In the genomic region with DNA sequence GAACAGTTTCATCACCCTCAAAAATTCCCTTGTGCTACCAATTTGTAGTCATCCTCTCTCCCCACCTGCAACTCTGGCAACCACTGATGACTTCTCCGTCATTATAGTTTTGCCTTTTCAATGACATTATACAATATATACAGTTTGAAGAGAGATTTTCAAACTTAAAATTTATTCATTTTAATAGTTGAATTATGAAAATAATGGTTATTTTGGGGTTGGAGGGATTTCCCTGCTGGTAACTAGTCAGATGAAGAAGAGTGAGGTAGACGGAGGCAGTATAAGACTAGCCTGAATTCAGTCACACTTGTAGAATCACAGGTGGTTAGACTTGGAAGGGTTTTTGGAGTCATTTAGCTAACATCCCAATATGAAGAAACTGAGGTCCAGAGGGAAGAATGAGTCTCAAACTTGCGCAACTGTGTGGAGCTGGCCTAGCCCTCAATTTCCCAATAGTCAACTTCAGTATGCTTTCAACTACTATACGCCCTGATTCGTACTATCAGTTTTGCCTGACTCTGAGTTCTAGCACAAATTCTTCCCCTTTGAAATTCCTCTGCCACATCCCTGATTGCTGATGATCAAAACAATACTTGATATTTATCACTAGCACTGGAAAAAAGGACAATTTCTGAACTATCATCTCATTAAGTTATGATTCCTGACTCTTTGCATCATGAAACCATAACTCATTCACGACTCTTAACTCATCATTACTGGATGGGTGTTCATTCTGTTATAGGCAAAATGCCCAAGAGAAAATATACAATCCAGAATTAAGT, we compare ENCODE assay signal across 22 cellular contexts. TPM values are rescaled to one million over a fixed set of nuclear protein-coding genes. Genes with fewer than 3 reads are reported as not detected.
DNase-seq lines count a peak whose midpoint lies in the region; ATAC-seq, FAIRE-seq and TF ChIP-seq lines count a peak whose summit lies in the region.
"Had no signal": no experiment of that assay in that cellular context is flagged by ENCODE, and none has a peak within 500 bp of the region (broad histone marks: within the 10 kb centered on the region; RNA-seq: fewer than 3 reads in every experiment).

No MANE protein-coding gene starts in this region.

- peak in 1 of 2 donors; percentile 79 for ATAC-seq in natural killer cell treated with Interleukin-12 subunit alpha and Interleukin-12 subunit beta and Interleukin-15 and Interleukin-18, amount 100 ng/mL, for 72 hours
- ATAC-seq in natural killer cell (no peak), HG03442 (IDR thresholded peaks at IDR 0.05; ENCODE audit: unreplicated experiment) (no peak)
- ATAC-seq in activated CD8-positive, alpha-beta T cell treated with anti-CD3 and anti-CD28 coated beads, Interleukin-2, amount 10 ng/mL, durations not matched to agents 7 days and 5 days, result no peak
- peak; percentile 81 for ATAC-seq in stimulated activated naive CD8-positive, alpha-beta T cell treated with anti-CD3 and anti-CD28 coated beads, Interleukin-15, Interleukin-2, amounts not matched to agents 100 U/mL and 50 U/mL, for 24 hours
- ATAC-seq: gastrocnemius medialis had no signal

- WGBS in small intestine, 3 donors, result 83 to 92% (median 86%) methylated on average over 6 of the region's 6 CpGs

- FAIRE-seq in GM19239 (lab: Jason Lieb, UNC) (peak; percentile 92), small intestine (lab: Jason Lieb, UNC) (no peak)
- FAIRE-seq: RCC 7860 had no signal

- no peak overlapping the region for H3K27ac ChIP-seq in small intestine (ENCODE audit: low read depth in 1 of 2, low read length in 1 of 2)
- H3K27ac ChIP-seq: epithelial cell of prostate, gastrocnemius medialis, WERI-Rb-1 had no signal

- no peaks in the 10 kb centered on the region for H3K9me3 Mint-ChIP-seq in natural killer cell treated with Interleukin-12 subunit alpha and Interleukin-12 subunit beta and Interleukin-15 and Interleukin-18, amount 100 ng/mL, for 72 hours
- H3K9me3 Mint-ChIP-seq in natural killer cell (no peaks in the 10 kb centered on the region), glutamatergic neuron (ENCODE audit: unreplicated experiment) (no peaks in the 10 kb centered on the region)
- no peaks in the 10 kb centered on the region for H3K9me3 Mint-ChIP-seq in activated CD8-positive, alpha-beta T cell treated with anti-CD3 and anti-CD28 coated beads, Interleukin-2, amount 10 ng/mL, durations not matched to agents 7 days and 5 days (ENCODE audit: insufficient read depth)
- H3K9me3 Mint-ChIP-seq: nephron progenitor cell had no signal

- CTCF ChIA-PET in activated CD8-positive, alpha-beta T cell treated with anti-CD3 and anti-CD28 coated beads, Interleukin-2, amount 10 ng/mL, durations not matched to agents 7 days and 5 days (lab: Charles Lee), result interaction anchor here (2.0 to 2.6 kb wide), 2 partner anchors 9 to 16 kb away, joined by 5 to 8 read pairs; no protein-coding TSS in a partner anchor

- H3K4me3 ChIP-seq in small intestine (ENCODE audit: low read depth in 1 of 2, low read length in 2 of 2), result no peak overlapping the region
- H3K4me3 ChIP-seq: gastrocnemius medialis had no signal

- DNase-seq in natural killer cell treated with Interleukin-12 subunit alpha and Interleukin-12 subunit beta and Interleukin-15 and Interleukin-18, amount 100 ng/mL, for 72 hours (ENCODE audit: low spot score), result no peak
- DNase-seq in natural killer cell (no peak), GM19239 (ENCODE audit: insufficient read length, low spot score) (no peak), glutamatergic neuron (no peak), small intestine (no peak)
- no peak for DNase-seq in activated CD8-positive, alpha-beta T cell treated with anti-CD3 and anti-CD28 coated beads, Interleukin-2, amount 10 ng/mL, durations not matched to agents 7 days and 5 days
- DNase-seq in stimulated activated naive CD8-positive, alpha-beta T cell treated with anti-CD3 and anti-CD28 coated beads, Interleukin-15, Interleukin-2, amounts not matched to agents 100 U/mL and 50 U/mL, for 24 hours, result no peak
- DNase-seq: AML-193, cortex of kidney, DMS153, gastrocnemius medialis, GOT3, MV-4-11, NCI-H2081 treated with DMSO at 0.1 percent for 48 hours, NCI-H82, nephron progenitor cell, WERI-Rb-1 had no signal

- peaks cover 0 to 5% of the 10 kb centered on the region in 2 donors for H3K4me1 ChIP-seq in small intestine (ENCODE audit: control insufficient read depth in 2 of 2, insufficient read depth in 1 of 2, low read depth in 1 of 2, low read length in 1 of 2)
- H3K4me1 ChIP-seq: gastrocnemius medialis had no signal

- TF ChIP-seq CTCF in natural killer cell (IDR thresholded peaks at IDR 0.05) (no peak), glutamatergic neuron (IDR thresholded peaks at IDR 0.05; ENCODE audit: partially characterized antibody, unreplicated experiment) (no peak)

- POLR2A ChIA-PET in activated CD8-positive, alpha-beta T cell treated with anti-CD3 and anti-CD28 coated beads, Interleukin-2, amount 10 ng/mL, durations not matched to agents 7 days and 5 days (lab: Charles Lee), result no interaction called here

- peak overlapping the region; percentile 20 to 22 for H3K27ac Mint-ChIP-seq in natural killer cell treated with Interleukin-12 subunit alpha and Interleukin-12 subunit beta and Interleukin-15 and Interleukin-18, amount 100 ng/mL, for 72 hours
- H3K27ac Mint-ChIP-seq in natural killer cell, result no peak overlapping the region
- peak overlapping the region; percentile 26 for H3K27ac Mint-ChIP-seq in activated CD8-positive, alpha-beta T cell treated with anti-CD3 and anti-CD28 coated beads, Interleukin-2, amount 10 ng/mL, durations not matched to agents 7 days and 5 days
- H3K27ac Mint-ChIP-seq in glutamatergic neuron (ENCODE audit: unreplicated experiment), result no peak overlapping the region
- H3K27ac Mint-ChIP-seq: nephron progenitor cell had no signal

- H3K4me3 Mint-ChIP-seq in natural killer cell treated with Interleukin-12 subunit alpha and Interleukin-12 subunit beta and Interleukin-15 and Interleukin-18, amount 100 ng/mL, for 72 hours, result peak overlapping the region; percentile 17
- H3K4me3 Mint-ChIP-seq in natural killer cell (no peak overlapping the region), glutamatergic neuron (ENCODE audit: unreplicated experiment) (no peak overlapping the region)
- no peak overlapping the region for H3K4me3 Mint-ChIP-seq in activated CD8-positive, alpha-beta T cell treated with anti-CD3 and anti-CD28 coated beads, Interleukin-2, amount 10 ng/mL, durations not matched to agents 7 days and 5 days
- H3K4me3 Mint-ChIP-seq: nephron progenitor cell had no signal

- no peaks in the 10 kb centered on the region for H3K36me3 Mint-ChIP-seq in natural killer cell treated with Interleukin-12 subunit alpha and Interleukin-12 subunit beta and Interleukin-15 and Interleukin-18, amount 100 ng/mL, for 72 hours
- H3K36me3 Mint-ChIP-seq in natural killer cell (no peaks in the 10 kb centered on the region), glutamatergic neuron (ENCODE audit: unreplicated experiment) (no peaks in the 10 kb centered on the region)
- H3K36me3 Mint-ChIP-seq in activated CD8-positive, alpha-beta T cell treated with anti-CD3 and anti-CD28 coated beads, Interleukin-2, amount 10 ng/mL, durations not matched to agents 7 days and 5 days (ENCODE audit: low read depth), result no peaks in the 10 kb centered on the region

- H3K36me3 ChIP-seq in small intestine (ENCODE audit: control insufficient read depth in 2 of 2, insufficient read depth in 2 of 2, low read length in 2 of 2), result no peaks in the 10 kb centered on the region
- H3K36me3 ChIP-seq: gastrocnemius medialis, WERI-Rb-1 had no signal

- peaks cover 4 to 18% of the 10 kb centered on the region in 2 donors for H3K4me1 Mint-ChIP-seq in natural killer cell treated with Interleukin-12 subunit alpha and Interleukin-12 subunit beta and Interleukin-15 and Interleukin-18, amount 100 ng/mL, for 72 hours (ENCODE audit: low read depth in 2 of 2)
- H3K4me1 Mint-ChIP-seq in natural killer cell (no peaks in the 10 kb centered on the region), glutamatergic neuron (ENCODE audit: low read depth, unreplicated experiment) (no peaks in the 10 kb centered on the region)
- H3K4me1 Mint-ChIP-seq in activated CD8-positive, alpha-beta T cell treated with anti-CD3 and anti-CD28 coated beads, Interleukin-2, amount 10 ng/mL, durations not matched to agents 7 days and 5 days (ENCODE audit: low read depth), result peaks cover 44% of the 10 kb centered on the region

- no peaks in the 10 kb centered on the region for H3K27me3 ChIP-seq in small intestine (ENCODE audit: control insufficient read depth in 2 of 2, insufficient read depth in 2 of 2, low read length in 2 of 2)
- H3K27me3 ChIP-seq: gastrocnemius medialis had no signal

- no peaks in the 10 kb centered on the region for H3K27me3 Mint-ChIP-seq in natural killer cell treated with Interleukin-12 subunit alpha and Interleukin-12 subunit beta and Interleukin-15 and Interleukin-18, amount 100 ng/mL, for 72 hours
- H3K27me3 Mint-ChIP-seq in natural killer cell (ENCODE audit: low read depth in 2 of 2) (no peaks in the 10 kb centered on the region), glutamatergic neuron (ENCODE audit: unreplicated experiment) (peaks cover 2% of the 10 kb centered on the region)
- H3K27me3 Mint-ChIP-seq in activated CD8-positive, alpha-beta T cell treated with anti-CD3 and anti-CD28 coated beads, Interleukin-2, amount 10 ng/mL, durations not matched to agents 7 days and 5 days (ENCODE audit: low read depth), result no peaks in the 10 kb centered on the region

- intact Hi-C loops in natural killer cell (cut with micrococcal nuclease), result no loop called here

- H3K9me3 ChIP-seq in small intestine (ENCODE audit: control insufficient read depth, low read depth), result no peaks in the 10 kb centered on the region
- H3K9me3 ChIP-seq: gastrocnemius medialis had no signal

RNA-seq across cellular contexts. Expression of gene VANGL2, which starts 54.2 kb away (rescaled TPM):
- not detected for total RNA-seq in natural killer cell treated with Interleukin-12 subunit alpha and Interleukin-12 subunit beta and Interleukin-15 and Interleukin-18, amount 100 ng/mL, for 72 hours
- total RNA-seq in natural killer cell (under 1 TPM in 1 of 3 donors, not detected in 2; 0.08 TPM), glutamatergic neuron (ENCODE audit: unreplicated experiment) (79.4 TPM)
- not detected for total RNA-seq in activated CD8-positive, alpha-beta T cell treated with anti-CD3 and anti-CD28 coated beads, Interleukin-2, amount 10 ng/mL, durations not matched to agents 7 days and 5 days
- 1 to 10 TPM in 1 of 3 donors, under 1 TPM in 2; 0.27 to 5.4 (median 0.67) TPM for polyA plus RNA-seq in small intestine
- total RNA-seq: lung microvascular endothelial cell, pulmonary artery endothelial cell had no signal

Comparison
In these comparisons a context has a peak if more than half of its experiments do, and no peak if none do; other contexts are left out.
1. H3K27ac Mint-ChIP-seq: peak in natural killer cell treated with Interleukin-12 subunit alpha and Interleukin-12 subunit beta and Interleukin-15 and Interleukin-18, amount 100 ng/mL, for 72 hours (2 of 2) and activated CD8-positive, alpha-beta T cell treated with anti-CD3 and anti-CD28 coated beads, Interleukin-2, amount 10 ng/mL, durations not matched to agents 7 days and 5 days (single experiment); none in natural killer cell (0 of 2) and glutamatergic neuron (single experiment).
2. RNA of gene VANGL2, which starts 54.2 kb away (total RNA-seq): 79.4 TPM in glutamatergic neuron (single experiment); 0.08 TPM in natural killer cell, not detected in natural killer cell treated with Interleukin-12 subunit alpha and Interleukin-12 subunit beta and Interleukin-15 and Interleukin-18, amount 100 ng/mL, for 72 hours and not detected in activated CD8-positive, alpha-beta T cell treated with anti-CD3 and anti-CD28 coated beads, Interleukin-2, amount 10 ng/mL, durations not matched to agents 7 days and 5 days; every median in the first group is over 10 times any median in the second.